8 cellular contexts compared by ENCODE assay signal in genomic region chr6:165735065-165735464, GRCh38.
"Had no signal": no experiment of that assay in that cellular context is flagged by ENCODE, and none has a peak within 500 bp of the region (broad histone marks: within the 10 kb centered on the region; RNA-seq: fewer than 3 reads in every experiment).

No MANE protein-coding gene starts in this region.

- FAIRE-seq: H54, HTR-8/SVneo had no signal

- DNase-seq: GM23248, GOT3, H9, HCEC 1CT, KG1 had no signal

- H2AFZ ChIP-seq: GM23248 had no signal

- H3K27ac ChIP-seq: GM23248 had no signal

- H3K27me3 Mint-ChIP-seq: IgD-negative memory B cell had no signal

- H3K4me1 Mint-ChIP-seq: H9, IgD-negative memory B cell had no signal

- H3K27ac Mint-ChIP-seq: H9, IgD-negative memory B cell had no signal

- H3K36me3 Mint-ChIP-seq: IgD-negative memory B cell had no signal

- H3K4me3 Mint-ChIP-seq: H9, IgD-negative memory B cell had no signal

- H3K4me3 ChIP-seq: GM23248 had no signal

- H3K9ac ChIP-seq: GM23248 had no signal
